ENCODE assay signal across 15 cellular contexts in the genomic region with DNA sequence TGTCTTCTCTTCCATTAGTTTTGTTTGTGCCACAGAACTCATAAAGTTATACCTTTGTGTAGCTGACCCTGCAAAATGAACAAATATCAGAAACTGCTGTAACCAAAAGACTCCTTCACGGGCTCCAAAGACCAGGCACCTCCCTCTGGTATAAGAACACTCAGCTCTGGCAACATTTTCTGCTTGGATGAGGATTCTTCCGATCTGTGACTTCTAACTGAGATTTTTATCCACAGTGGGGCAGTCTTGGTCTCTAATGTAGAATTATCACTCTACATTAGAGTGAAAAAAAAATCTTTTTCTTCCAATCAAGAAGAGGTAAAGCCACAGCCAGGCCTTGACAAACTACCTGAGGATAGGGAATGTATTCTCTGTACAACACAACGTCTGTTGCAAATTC. TPM values are rescaled to one million over a fixed set of nuclear protein-coding genes. Genes with fewer than 3 reads are reported as not detected.
A peak's percentile ranks its signal among the peaks of the same experiment; 100 is the strongest.
DNase-seq lines count a peak whose midpoint lies in the region; ATAC-seq and TF ChIP-seq lines count a peak whose summit lies in the region.
"Had no signal": no experiment of that assay in that cellular context is flagged by ENCODE, and none has a peak within 500 bp of the region (broad histone marks: within the 10 kb centered on the region; RNA-seq: fewer than 3 reads in every experiment).

No MANE protein-coding gene starts in this region.

- H4K20me1 ChIP-seq in PC-3 (ENCODE audit: low read length) (no peaks in the 10 kb centered on the region), Karpas-422 (ENCODE audit: insufficient read depth, low read depth, low read length) (no peaks in the 10 kb centered on the region)

- H3K79me2 ChIP-seq in PC-3 (ENCODE audit: low read length) (no peaks in the 10 kb centered on the region), Karpas-422 (ENCODE audit: low read length) (no peaks in the 10 kb centered on the region)

- TF ChIP-seq POLR2A in esophagus muscularis mucosa (IDR thresholded peaks at IDR 0.05; ENCODE audit: low read depth), result no peak
- no peak for TF ChIP-seq POLR2A in erythroblast (IDR thresholded peaks at IDR 0.05; ENCODE audit: low read length)

- H3K4me1 ChIP-seq in PC-3 (ENCODE audit: insufficient read depth, low read length) (no peaks in the 10 kb centered on the region), esophagus muscularis mucosa (peaks cover 5 to 17% (median 14%) of the 10 kb centered on the region in 4 donors), ascending aorta (no peaks in the 10 kb centered on the region), Karpas-422 (ENCODE audit: low read length) (no peaks in the 10 kb centered on the region)

- H3K4me3 ChIP-seq in PC-3 (ENCODE audit: low read length), result no peak overlapping the region
- no peak overlapping the region for H3K4me3 ChIP-seq in esophagus muscularis mucosa
- no peak overlapping the region for H3K4me3 ChIP-seq in ascending aorta
- H3K4me3 ChIP-seq in Karpas-422 (ENCODE audit: low read length), result no peak overlapping the region
- H3K4me3 ChIP-seq: smooth muscle cell had no signal

- ATAC-seq in PC-3, result peak; percentile 45
- ATAC-seq: T-cell had no signal

- H3K4me2 ChIP-seq in PC-3 (ENCODE audit: low read length) (no peak overlapping the region), Karpas-422 (ENCODE audit: low read depth, low read length, poor library complexity, severe bottlenecking) (no peak overlapping the region)
- H3K4me2 ChIP-seq: smooth muscle cell had no signal

- POLR2A ChIA-PET in PC-3 (lab: Charles Lee; ENCODE audit: unreplicated experiment), result interaction anchor here (0.5 kb wide), 1 partner anchor 10 kb away, joined by 10 read pairs; no protein-coding TSS in a partner anchor

- no peak for TF ChIP-seq EP300 in esophagus muscularis mucosa (IDR thresholded peaks at IDR 0.05)

- CTCF ChIA-PET in PC-3 (lab: Charles Lee), result no interaction called here

- WGBS in esophagus muscularis mucosa, result 22% methylated on average over 3 of the region's 3 CpGs

- 0 out of 2 replicates have a peak, but pooled peaks have one; percentile 10 for TF ChIP-seq CTCF in C4-2B (conservative IDR thresholded peaks at IDR 0.05)
- TF ChIP-seq CTCF in PC-3 (conservative IDR thresholded peaks at IDR 0.05; ENCODE audit: low read depth, low read length), result peak; percentile 26; the same call in 1 of the 2 replicates
- TF ChIP-seq CTCF in esophagus muscularis mucosa (IDR thresholded peaks at IDR 0.05), result peak in 1 of 3 experiments; percentile 20
- TF ChIP-seq CTCF in ascending aorta (IDR thresholded peaks at IDR 0.05), result no peak

- BruUV-seq in PC-3 (replicated peaks; lab: Mats Ljungman, UMichigan), result no TSS peak

- H3K9ac ChIP-seq in PC-3 (ENCODE audit: low read length) (no peak overlapping the region), Karpas-422 (ENCODE audit: low read length) (no peak overlapping the region)

- H3K9me2 ChIP-seq in PC-3 (replicated peaks; ENCODE audit: low read length) (no peaks in the 10 kb centered on the region), Karpas-422 (replicated peaks; ENCODE audit: insufficient read depth, low read length) (no peaks in the 10 kb centered on the region)

- DNase-seq in PC-3 (peak; percentile 6), esophagus muscularis mucosa (ENCODE audit: extremely low spot score) (peak; percentile 80), medulla oblongata (ENCODE audit: extremely low spot score) (peak; percentile 74), ascending aorta (ENCODE audit: low spot score in 2 of 2) (no peak), COLO668 (lab: John Stamatoyannopoulos, UW; ENCODE audit: unreplicated experiment) (no peak), Karpas-422 (no peak), erythroblast (lab: John Stamatoyannopoulos, UW) (no peak)
- DNase-seq: activated CD4-positive, alpha-beta T cell treated with anti-CD3 and anti-CD28 coated beads, Interleukin-2, amount 50 U/mL, for 4 hours; activated naive CD4-positive, alpha-beta T cell treated with anti-CD3 and anti-CD28 coated beads, Interleukin-2, amount 50 U/mL, for 16 hours; AML-193; effector memory CD4-positive, alpha-beta T cell; T-cell had no signal

- intact Hi-C loops in PC-3 (cut with micrococcal nuclease), result loop anchor here (2.0 kb wide), 1 partner anchor 124 kb away; no protein-coding TSS in a partner anchor
- intact Hi-C loops in esophagus muscularis mucosa (cut with DNase I), result no loop called here
- intact Hi-C loops in ascending aorta (cut with DNase I), result no loop called here

- H2AFZ ChIP-seq in PC-3 (ENCODE audit: low read length) (no peak overlapping the region), Karpas-422 (ENCODE audit: low read length) (no peak overlapping the region)

- H3K9me3 ChIP-seq in PC-3 (ENCODE audit: low read length), result no peaks in the 10 kb centered on the region
- H3K9me3 ChIP-seq in esophagus muscularis mucosa, result no peaks in the 10 kb centered on the region
- no peaks in the 10 kb centered on the region for H3K9me3 ChIP-seq in ascending aorta
- H3K9me3 ChIP-seq in Karpas-422 (ENCODE audit: low read length), result no peaks in the 10 kb centered on the region

- no peaks in the 10 kb centered on the region for H3F3A ChIP-seq in PC-3 (ENCODE audit: low read length, unreplicated experiment)

- H3K27me3 ChIP-seq in PC-3 (ENCODE audit: low read length) (no peaks in the 10 kb centered on the region), esophagus muscularis mucosa (no peaks in the 10 kb centered on the region), ascending aorta (no peaks in the 10 kb centered on the region), Karpas-422 (ENCODE audit: low read length) (no peaks in the 10 kb centered on the region)

- no peak overlapping the region for H3K27ac ChIP-seq in C4-2B
- H3K27ac ChIP-seq in PC-3 (ENCODE audit: low read length), result no peak overlapping the region
- H3K27ac ChIP-seq in esophagus muscularis mucosa (replicated peaks in 1 of 4), result no peak overlapping the region
- H3K27ac ChIP-seq in ascending aorta, result no peak overlapping the region
- H3K27ac ChIP-seq in Karpas-422 (ENCODE audit: low read length), result no peak overlapping the region

- H3K36me3 ChIP-seq in PC-3 (ENCODE audit: low read depth, low read length) (no peaks in the 10 kb centered on the region), esophagus muscularis mucosa (no peaks in the 10 kb centered on the region), ascending aorta (no peaks in the 10 kb centered on the region), Karpas-422 (ENCODE audit: insufficient read depth, low read length) (no peaks in the 10 kb centered on the region)

RNA-seq across cellular contexts. Expression of a gene that starts 38.5 kb away (rescaled TPM):
- total RNA-seq in PC-3 (2014; rRNA removed) (not detected in 2 replicates), esophagus muscularis mucosa (not detected), ascending aorta (not detected)
- not detected in 2 replicates for total RNA-seq in Karpas-422 (2014; rRNA removed; shearing (Covaris generic); ENCODE audit: low replicate concordance)
- total RNA-seq: smooth muscle cell, T-cell, urinary bladder had no signal

Comparison
In these comparisons a context has a peak if more than half of its experiments do, and no peak if none do; other contexts are left out.
1. CTCF ChIP-seq: peak in C4-2B (single experiment) and PC-3 (single experiment); none in ascending aorta (0 of 3).
2. DNase-seq: peak in PC-3 (single experiment), esophagus muscularis mucosa (single experiment) and medulla oblongata (single experiment); none in ascending aorta (0 of 2), COLO668 (single experiment), Karpas-422 (single experiment) and erythroblast (0 of 2).